In the genomic region with DNA sequence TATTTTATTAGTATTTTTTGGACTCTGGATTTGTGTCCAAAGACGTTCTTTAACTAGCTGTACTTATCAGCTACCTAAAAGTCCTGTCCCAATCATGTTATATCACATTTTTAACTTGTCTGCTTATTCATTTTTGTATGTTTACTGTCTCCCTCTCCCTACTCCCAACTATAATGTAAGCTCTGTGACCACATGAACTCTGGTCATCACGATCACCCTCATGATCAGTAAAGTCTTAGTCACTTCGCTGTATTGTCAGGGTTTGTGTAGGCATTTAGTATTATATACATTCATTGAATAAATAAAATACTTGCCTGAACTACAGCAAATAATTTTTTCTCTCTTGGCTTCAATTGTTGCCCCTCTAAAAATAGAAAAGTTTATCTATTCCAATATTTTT, we compare ENCODE assay signal across 23 cellular contexts.
"Had no signal": no experiment of that assay in that cellular context is flagged by ENCODE, and none has a peak within 500 bp of the region (broad histone marks: within the 10 kb centered on the region; RNA-seq: fewer than 3 reads in every experiment).

No MANE protein-coding gene starts in this region.

- H3K4me1 ChIP-seq: gastrocnemius medialis, left lung, lower lobe of right lung had no signal

- H3K27ac ChIP-seq: epithelial cell of prostate, esophagus squamous epithelium, gastrocnemius medialis, heart right ventricle, left lung, lower lobe of right lung had no signal

- DNase-seq: cortex of kidney; effector CD8-positive, alpha-beta T cell; effector memory CD8-positive, alpha-beta T cell; endodermal cell; erythroblast; esophagus squamous epithelium; foreskin fibroblast; foreskin melanocyte; gastrocnemius medialis; glutamatergic neuron; head of caudate nucleus; heart right ventricle; hippocampal formation; left cardiac atrium; left lung; left ventricle myocardium superior; lower lobe of right lung; mesenchymal stem cell; mucosa of descending colon; naive B cell; naive thymus-derived CD8-positive, alpha-beta T cell had no signal

- H3K4me3 ChIP-seq: esophagus squamous epithelium, gastrocnemius medialis, heart right ventricle, left lung, lower lobe of right lung, mucosa of descending colon had no signal

- H3K27me3 ChIP-seq: esophagus squamous epithelium, gastrocnemius medialis, heart right ventricle, left lung had no signal

- ATAC-seq: effector memory CD8-positive, alpha-beta T cell; esophagus mucosa; gastrocnemius medialis; heart right ventricle; left cardiac atrium; left lung; left ventricle myocardium superior; lower lobe of right lung; mucosa of descending colon; naive thymus-derived CD8-positive, alpha-beta T cell had no signal

- H3K9me3 ChIP-seq: esophagus squamous epithelium, gastrocnemius medialis, heart right ventricle, left lung, lower lobe of right lung, mucosa of descending colon had no signal

- H3K36me3 ChIP-seq: esophagus squamous epithelium, gastrocnemius medialis, heart right ventricle, left lung, lower lobe of right lung had no signal
